ENCODE assay signal across 21 cellular contexts in genomic region chr10:77823811-77824542, GRCh38.
"Had no signal": no experiment of that assay in that cellular context is flagged by ENCODE, and none has a peak within 500 bp of the region (broad histone marks: within the 10 kb centered on the region; RNA-seq: fewer than 3 reads in every experiment).

No MANE protein-coding gene starts in this region.

- H3K27ac ChIP-seq: foreskin keratinocyte, sigmoid colon, thoracic aorta, upper lobe of left lung, WERI-Rb-1 had no signal

- FAIRE-seq: TTC549 had no signal

- ATAC-seq: activated T-cell treated with anti-CD3 and anti-CD28 coated beads, Interleukin-2, amount 50 U/mL, for 72 hours; foreskin keratinocyte; left ventricle myocardium superior; SK-N-SH treated with all-trans-retinoic acid at 6 μM for 48 hours; T-cell had no signal

- H3K4me3 ChIP-seq: mucosa of descending colon, sigmoid colon, smooth muscle cell, thoracic aorta, upper lobe of left lung had no signal

- H3K4me1 ChIP-seq: sigmoid colon, upper lobe of left lung had no signal

- H3K9me3 ChIP-seq: mucosa of descending colon, sigmoid colon, thoracic aorta, upper lobe of left lung had no signal

- DNase-seq: activated CD4-positive, CD25-positive, alpha-beta regulatory T cell treated with anti-CD3 and anti-CD28 coated beads, Interleukin-2, amount 50 U/mL, for 72 hours; activated effector memory CD4-positive, alpha-beta T cell treated with anti-CD3 and anti-CD28 coated beads, Interleukin-2, amount 50 U/mL, for 16 hours; activated naive CD4-positive, alpha-beta T cell treated with anti-CD3 and anti-CD28 coated beads, Interleukin-2, amount 10 ng/mL, durations not matched to agents 7 days and 5 days; activated T-cell treated with anti-CD3 and anti-CD28 coated beads, Interleukin-2, amount 50 U/mL, for 72 hours; foreskin keratinocyte; left ventricle myocardium superior; mucosa of descending colon; naive B cell; occipital lobe; retina; sigmoid colon; stimulated activated CD4-positive, alpha-beta T cell treated with anti-CD3 and anti-CD28 coated beads, Interleukin-2, amount 100 ng/mL, for 48 hours; stimulated activated CD8-positive, alpha-beta memory T cell treated with anti-CD3 and anti-CD28 coated beads, Interleukin-4, amount 100 ng/mL, for 48 hours; stimulated activated naive CD4-positive, alpha-beta T cell treated with Interleukin-2 at 50 U/mL for 16 hours; T-cell; upper lobe of left lung; WERI-Rb-1 had no signal
